ENCODE assay signal across 2 cellular contexts in the genomic region with DNA sequence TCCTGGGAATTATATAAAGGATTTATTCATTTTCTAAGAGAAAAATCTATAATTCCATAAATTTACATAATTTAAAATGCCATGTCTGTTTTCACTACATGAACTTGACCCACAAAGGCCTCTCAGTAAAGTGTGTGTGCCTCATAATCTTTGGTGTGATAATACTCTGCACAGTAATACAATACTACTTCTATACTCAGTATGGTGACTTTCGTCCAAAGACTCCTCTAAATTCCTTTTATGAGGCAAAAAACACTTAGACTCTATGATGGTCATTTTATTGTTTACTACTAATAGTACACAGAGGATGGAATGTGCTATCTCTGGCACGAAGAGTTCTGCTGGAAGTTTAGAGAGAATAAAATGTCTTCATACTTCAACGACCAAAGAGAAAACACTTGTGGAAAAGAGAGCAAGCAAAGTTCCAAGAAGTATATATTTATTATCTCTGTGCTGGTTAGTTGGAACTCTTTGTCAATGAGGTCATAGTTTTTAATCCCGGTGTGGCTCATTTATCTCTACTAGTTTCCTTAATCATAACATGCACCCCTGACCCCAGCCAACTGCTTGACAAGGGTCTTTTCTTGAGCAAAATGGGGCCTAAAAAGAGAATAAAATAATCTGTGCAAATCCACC.
TF ChIP-seq lines count a peak whose summit lies in the region.

No MANE protein-coding gene starts in this region.

TF ChIP-seq in HepG2, 621 proteins besides CTCF, POLR2A, EP300 and RAD21:
- TF ChIP-seq ZNF232 (CRISPR knock-in tag; IDR thresholded peaks at IDR 0.05; ENCODE audit: borderline replicate concordance) (no peak), ZNF382 (CRISPR knock-in tag; IDR thresholded peaks at IDR 0.05; ENCODE audit: borderline replicate concordance) (no peak), SIN3A (IDR thresholded peaks at IDR 0.05; ENCODE audit: borderline replicate concordance, low read depth, low read length) (no peak), ATF7 (IDR thresholded peaks at IDR 0.05) (peak; percentile 38), ATF7 (CRISPR knock-in tag; IDR thresholded peaks at IDR 0.05) (no peak)
- TF ChIP-seq, protein P1, sequence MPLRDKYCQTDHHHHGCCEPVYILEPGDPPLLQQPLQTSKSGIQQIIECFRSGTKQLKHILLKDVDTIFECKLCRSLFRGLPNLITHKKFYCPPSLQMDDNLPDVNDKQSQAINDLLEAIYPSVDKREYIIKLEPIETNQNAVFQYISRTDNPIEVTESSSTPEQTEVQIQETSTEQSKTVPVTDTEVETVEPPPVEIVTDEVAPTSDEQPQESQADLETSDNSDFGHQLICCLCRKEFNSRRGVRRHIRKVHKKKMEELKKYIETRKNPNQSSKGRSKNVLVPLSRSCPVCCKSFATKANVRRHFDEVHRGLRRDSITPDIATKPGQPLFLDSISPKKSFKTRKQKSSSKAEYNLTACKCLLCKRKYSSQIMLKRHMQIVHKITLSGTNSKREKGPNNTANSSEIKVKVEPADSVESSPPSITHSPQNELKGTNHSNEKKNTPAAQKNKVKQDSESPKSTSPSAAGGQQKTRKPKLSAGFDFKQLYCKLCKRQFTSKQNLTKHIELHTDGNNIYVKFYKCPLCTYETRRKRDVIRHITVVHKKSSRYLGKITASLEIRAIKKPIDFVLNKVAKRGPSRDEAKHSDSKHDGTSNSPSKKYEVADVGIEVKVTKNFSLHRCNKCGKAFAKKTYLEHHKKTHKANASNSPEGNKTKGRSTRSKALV (CRISPR knock-in tag; IDR thresholded peaks at IDR 0.05): no peak
TF ChIP-seq in HepG2: peak in this region for 1.

TF ChIP-seq in K562, 482 proteins besides CTCF, POLR2A, EP300 and RAD21:
- TF ChIP-seq KHSRP (IDR thresholded peaks at IDR 0.05): no peak
- TF ChIP-seq, protein P2, sequence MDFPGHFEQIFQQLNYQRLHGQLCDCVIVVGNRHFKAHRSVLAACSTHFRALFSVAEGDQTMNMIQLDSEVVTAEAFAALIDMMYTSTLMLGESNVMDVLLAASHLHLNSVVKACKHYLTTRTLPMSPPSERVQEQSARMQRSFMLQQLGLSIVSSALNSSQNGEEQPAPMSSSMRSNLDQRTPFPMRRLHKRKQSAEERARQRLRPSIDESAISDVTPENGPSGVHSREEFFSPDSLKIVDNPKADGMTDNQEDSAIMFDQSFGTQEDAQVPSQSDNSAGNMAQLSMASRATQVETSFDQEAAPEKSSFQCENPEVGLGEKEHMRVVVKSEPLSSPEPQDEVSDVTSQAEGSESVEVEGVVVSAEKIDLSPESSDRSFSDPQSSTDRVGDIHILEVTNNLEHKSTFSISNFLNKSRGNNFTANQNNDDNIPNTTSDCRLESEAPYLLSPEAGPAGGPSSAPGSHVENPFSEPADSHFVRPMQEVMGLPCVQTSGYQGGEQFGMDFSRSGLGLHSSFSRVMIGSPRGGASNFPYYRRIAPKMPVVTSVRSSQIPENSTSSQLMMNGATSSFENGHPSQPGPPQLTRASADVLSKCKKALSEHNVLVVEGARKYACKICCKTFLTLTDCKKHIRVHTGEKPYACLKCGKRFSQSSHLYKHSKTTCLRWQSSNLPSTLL (IDR thresholded peaks at IDR 0.05): peak; percentile 59; the same call in 1 of the 2 replicates
- TF ChIP-seq TCF3 (CRISPR knock-in tag; IDR thresholded peaks at IDR 0.05): no peak
- peak; percentile 76 for TF ChIP-seq ATF7 (IDR thresholded peaks at IDR 0.05)
- peak; percentile 19; the same call in 1 of the 2 replicates for TF ChIP-seq CC2D1A (IDR thresholded peaks at IDR 0.05)
- no peak for TF ChIP-seq ZNF76 (CRISPR knock-in tag; IDR thresholded peaks at IDR 0.05; ENCODE audit: borderline replicate concordance)
- TF ChIP-seq, protein P3, sequence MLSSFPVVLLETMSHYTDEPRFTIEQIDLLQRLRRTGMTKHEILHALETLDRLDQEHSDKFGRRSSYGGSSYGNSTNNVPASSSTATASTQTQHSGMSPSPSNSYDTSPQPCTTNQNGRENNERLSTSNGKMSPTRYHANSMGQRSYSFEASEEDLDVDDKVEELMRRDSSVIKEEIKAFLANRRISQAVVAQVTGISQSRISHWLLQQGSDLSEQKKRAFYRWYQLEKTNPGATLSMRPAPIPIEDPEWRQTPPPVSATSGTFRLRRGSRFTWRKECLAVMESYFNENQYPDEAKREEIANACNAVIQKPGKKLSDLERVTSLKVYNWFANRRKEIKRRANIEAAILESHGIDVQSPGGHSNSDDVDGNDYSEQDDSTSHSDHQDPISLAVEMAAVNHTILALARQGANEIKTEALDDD (IDR thresholded peaks at IDR 0.05): peak; percentile 78
- TF ChIP-seq, protein P4, sequence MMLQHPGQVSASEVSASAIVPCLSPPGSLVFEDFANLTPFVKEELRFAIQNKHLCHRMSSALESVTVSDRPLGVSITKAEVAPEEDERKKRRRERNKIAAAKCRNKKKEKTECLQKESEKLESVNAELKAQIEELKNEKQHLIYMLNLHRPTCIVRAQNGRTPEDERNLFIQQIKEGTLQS (IDR thresholded peaks at IDR 0.05): peak; percentile 31; the same call in 1 of the 2 replicates
- TF ChIP-seq, protein P4 (CRISPR knock-in tag; conservative IDR thresholded peaks at IDR 0.05): no peak
- 0 out of 2 replicates have a peak, but pooled peaks have one; percentile 5 for TF ChIP-seq JUND (IDR thresholded peaks at IDR 0.05; ENCODE audit: borderline replicate concordance, low read depth, low read length)
- TF ChIP-seq JUND (tag; IDR thresholded peaks at IDR 0.05; ENCODE audit: borderline replicate concordance, low read depth, low read length): peak; percentile 48; the same call in 1 of the 3 replicates
